Comparison of ENCODE assay signal across 19 cellular contexts in the genomic region with DNA sequence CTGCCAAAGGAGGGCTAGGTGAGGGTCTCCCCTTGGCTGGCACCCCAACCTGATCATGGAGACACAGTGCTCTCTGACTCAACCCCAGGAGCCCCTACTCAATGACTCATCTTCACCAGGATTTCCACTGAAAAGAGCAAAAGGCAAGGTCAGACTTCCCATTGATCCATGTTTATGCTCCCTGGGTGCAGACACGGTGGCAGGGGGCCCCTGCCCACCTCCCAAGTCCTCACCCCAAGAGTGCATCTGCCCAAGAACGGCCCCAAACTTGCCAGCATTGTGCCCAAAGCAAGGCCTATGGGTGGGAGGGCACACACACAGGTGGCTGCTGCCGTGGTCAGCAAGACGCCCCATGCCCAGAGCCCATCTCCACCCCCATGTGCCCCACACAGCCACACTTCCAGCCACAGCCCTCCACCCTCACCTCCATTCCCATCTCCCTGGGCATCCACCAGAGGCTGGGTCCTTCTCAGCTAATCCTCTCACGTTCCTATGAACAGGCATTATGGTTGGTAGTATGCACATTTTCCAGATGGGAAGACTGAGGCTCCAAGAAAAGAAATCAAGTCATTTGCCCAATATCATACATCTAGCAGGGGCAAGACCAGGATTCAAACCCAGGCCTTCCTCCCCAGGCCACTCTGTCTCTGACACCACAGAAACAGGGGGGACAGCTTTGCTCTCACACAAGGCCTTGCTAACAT. TPM values are rescaled to one million over a fixed set of nuclear protein-coding genes. Genes with fewer than 3 reads are reported as not detected.
A peak's percentile ranks its signal among the peaks of the same experiment; 100 is the strongest.
DNase-seq lines count a peak whose midpoint lies in the region; ATAC-seq and TF ChIP-seq lines count a peak whose summit lies in the region.
"Had no signal": no experiment of that assay in that cellular context is flagged by ENCODE, and none has a peak within 500 bp of the region (broad histone marks: within the 10 kb centered on the region; RNA-seq: fewer than 3 reads in every experiment).

No MANE protein-coding gene starts in this region.

- H3K9me3 Mint-ChIP-seq in natural killer cell = no peaks in the 10 kb centered on the region
- H3K9me3 Mint-ChIP-seq: activated naive CD8-positive, alpha-beta T cell treated with anti-CD3 and anti-CD28 coated beads, Interleukin-2, amount 10 ng/mL, durations not matched to agents 7 days and 5 days; neural crest cell had no signal

- H3K27ac ChIP-seq in caudate nucleus (ENCODE audit: low read depth, low read length) (peak overlapping the region; percentile 48), uterus (peak overlapping the region; percentile 84 to 86)
- H3K27ac ChIP-seq: cardiac muscle cell, lower lobe of right lung, right lobe of liver, VCaP had no signal

- H3K9me3 ChIP-seq in uterus = no peaks in the 10 kb centered on the region
- H3K9me3 ChIP-seq: lower lobe of right lung, Peyer's patch, right lobe of liver, upper lobe of left lung had no signal

- peak overlapping the region; percentile 99 for H3K27ac Mint-ChIP-seq in natural killer cell
- H3K27ac Mint-ChIP-seq: activated naive CD8-positive, alpha-beta T cell treated with anti-CD3 and anti-CD28 coated beads, Interleukin-2, amount 10 ng/mL, durations not matched to agents 7 days and 5 days had no signal

- H3K4me3 Mint-ChIP-seq in natural killer cell = no peak overlapping the region
- H3K4me3 Mint-ChIP-seq: activated naive CD8-positive, alpha-beta T cell treated with anti-CD3 and anti-CD28 coated beads, Interleukin-2, amount 10 ng/mL, durations not matched to agents 7 days and 5 days; neural crest cell had no signal

- no peaks in the 10 kb centered on the region for H3K27me3 Mint-ChIP-seq in natural killer cell (ENCODE audit: low read depth in 2 of 2)
- H3K27me3 Mint-ChIP-seq: activated naive CD8-positive, alpha-beta T cell treated with anti-CD3 and anti-CD28 coated beads, Interleukin-2, amount 10 ng/mL, durations not matched to agents 7 days and 5 days had no signal

- TF ChIP-seq CTCF in natural killer cell (IDR thresholded peaks at IDR 0.05) = no peak
- TF ChIP-seq CTCF in uterus (IDR thresholded peaks at IDR 0.05) = no peak

- H3K4me1 Mint-ChIP-seq in natural killer cell = peaks cover 85 to 86% of the 10 kb centered on the region in 2 donors

- peaks cover 16 to 57% of the 10 kb centered on the region in 2 donors for H3K4me1 ChIP-seq in uterus

- intact Hi-C loops in Right ventricle myocardium inferior (cut with DNase I) = no loop called here
- intact Hi-C loops in left cardiac atrium (cut with DNase I) = no loop called here
- intact Hi-C loops in natural killer cell (cut with micrococcal nuclease) = no loop called here
- intact Hi-C loops in uterus (cut with DNase I; ENCODE audit: low total_unique reads) = no loop called here

- no peak for TF ChIP-seq POLR2A in uterus (IDR thresholded peaks at IDR 0.05)

- H3K4me3 ChIP-seq in uterus = no peak overlapping the region
- H3K4me3 ChIP-seq: cardiac muscle cell, lower lobe of right lung, Peyer's patch, right lobe of liver, upper lobe of left lung had no signal

- no peaks in the 10 kb centered on the region for H3K36me3 Mint-ChIP-seq in natural killer cell

- DNase-seq in Right ventricle myocardium inferior (ENCODE audit: missing footprints) (peak; percentile 60), left cardiac atrium (no peak), caudate nucleus (lab: John Stamatoyannopoulos, UW) (no peak), natural killer cell (no peak), uterus (no peak), NAMALWA (ENCODE audit: low spot score) (no peak), inferior parietal cortex (ENCODE audit: extremely low spot score) (no peak)
- DNase-seq: activated naive CD8-positive, alpha-beta T cell treated with anti-CD3 and anti-CD28 coated beads, Interleukin-2, amount 10 ng/mL, durations not matched to agents 7 days and 5 days; lower lobe of right lung; NCI-H2029; NCI-H69; Peyer's patch; stimulated activated CD4-positive, alpha-beta T cell treated with anti-CD3 and anti-CD28 coated beads, Interleukin-2, amount 100 ng/mL, for 24 hours; upper lobe of left lung had no signal

- H3K27me3 ChIP-seq in uterus = no peaks in the 10 kb centered on the region
- H3K27me3 ChIP-seq: cardiac muscle cell, Peyer's patch, right lobe of liver, upper lobe of left lung had no signal

- H3K36me3 ChIP-seq in uterus = no peaks in the 10 kb centered on the region
- H3K36me3 ChIP-seq: cardiac muscle cell, lower lobe of right lung, Peyer's patch, right lobe of liver, upper lobe of left lung had no signal

- no peak for ATAC-seq in Right ventricle myocardium inferior
- ATAC-seq in left cardiac atrium = no peak
- ATAC-seq in natural killer cell = no peak
- ATAC-seq in HG02970 (IDR thresholded peaks at IDR 0.05; ENCODE audit: low FRiP score, unreplicated experiment) = no peak
- ATAC-seq: lower lobe of right lung, right lobe of liver had no signal

RNA-seq across cellular contexts. Expression of a gene that starts 31.3 kb away (rescaled TPM):
- 41.2 TPM for total RNA-seq in Right ventricle myocardium inferior
- 10 to 100 TPM; 23.3 to 31.4 TPM for total RNA-seq in left cardiac atrium
- 100 to 1,000 TPM in 2 of 3 donors, 10 to 100 TPM in 1; 77.4 to 172 (median 121) TPM for total RNA-seq in natural killer cell
- total RNA-seq in uterus = 10 to 100 TPM; 10.9 to 94.3 (median 67.8) TPM
